Comparison of ENCODE assay signal across 1 cellular context in genomic region chr9:35774907-35775635, GRCh38.
TF ChIP-seq lines count a peak whose summit lies in the region.

No MANE protein-coding gene starts in this region.

TF ChIP-seq in WTC11, 78 proteins besides CTCF, POLR2A, EP300 and RAD21 (continued from another document):
- TF ChIP-seq ERG (CRISPR knock-in tag; IDR thresholded peaks at IDR 0.05) (no peak), ZNF425 (CRISPR knock-in tag; conservative IDR thresholded peaks at IDR 0.05) (no peak), ATF6 (CRISPR knock-in tag; IDR thresholded peaks at IDR 0.05) (no peak), AR (CRISPR knock-in tag; IDR thresholded peaks at IDR 0.05) (no peak), SP1 (CRISPR knock-in tag; conservative IDR thresholded peaks at IDR 0.05) (no peak), FOXK1 (CRISPR knock-in tag; IDR thresholded peaks at IDR 0.05) (no peak)
TF ChIP-seq in WTC11: peak in this region for 0.
